ENCODE assay signal across 17 cellular contexts in the genomic region with DNA sequence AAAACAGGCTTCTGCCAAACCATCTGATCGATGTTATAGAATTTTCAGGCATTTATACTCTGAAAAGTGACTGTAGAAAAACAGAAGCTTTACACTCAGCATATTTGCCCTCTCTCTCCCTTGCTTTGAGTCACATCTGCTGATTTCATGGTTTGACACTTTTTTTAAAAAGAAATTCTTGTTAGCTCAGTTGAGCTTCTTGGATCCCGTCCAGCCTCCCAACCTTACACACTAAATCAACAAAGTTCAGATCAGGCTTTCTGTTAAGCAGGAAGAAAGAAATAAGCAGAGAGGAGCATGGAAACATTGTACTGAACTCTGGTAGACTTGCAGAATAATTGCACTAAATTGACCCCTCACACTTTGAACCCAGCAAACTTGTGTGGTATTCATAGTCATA.
DNase-seq lines count a peak whose midpoint lies in the region; ATAC-seq and TF ChIP-seq lines count a peak whose summit lies in the region.
"Had no signal": no experiment of that assay in that cellular context is flagged by ENCODE, and none has a peak within 500 bp of the region (broad histone marks: within the 10 kb centered on the region; RNA-seq: fewer than 3 reads in every experiment).

No MANE protein-coding gene starts in this region.

- no peak for ATAC-seq in HG02970 (IDR thresholded peaks at IDR 0.05; ENCODE audit: low FRiP score, unreplicated experiment)
- ATAC-seq in HG02852 (IDR thresholded peaks at IDR 0.05; ENCODE audit: unreplicated experiment), result no peak
- ATAC-seq: activated CD8-positive, alpha-beta memory T cell treated with anti-CD3 and anti-CD28 coated beads, Interleukin-2, amount 10 ng/mL, durations not matched to agents 7 days and 5 days; gastrocnemius medialis; mucosa of descending colon had no signal

- DNase-seq in H4 (ENCODE audit: low spot score) (peak; percentile 38), NCI-H345 (lab: John Stamatoyannopoulos, UW) (peak; percentile 89), epithelial cell of esophagus (ENCODE audit: low read depth) (peak; percentile 23), renal cortical epithelial cell (ENCODE audit: low read depth) (peak; percentile 43), amniotic stem cell (lab: John Stamatoyannopoulos, UW) (no peak)
- DNase-seq: activated CD8-positive, alpha-beta memory T cell treated with anti-CD3 and anti-CD28 coated beads, Interleukin-2, amount 10 ng/mL, durations not matched to agents 7 days and 5 days; activated naive CD4-positive, alpha-beta T cell; central memory CD4-positive, alpha-beta T cell; endodermal cell; gastrocnemius medialis; Kasumi-1; mucosa of descending colon; ovary; WERI-Rb-1 had no signal

- no peak overlapping the region for H3K4me3 ChIP-seq in epithelial cell of esophagus (ENCODE audit: low read length)
- H3K4me3 ChIP-seq: BLaER1, gastrocnemius medialis, mucosa of descending colon, ovary had no signal

- no peak for TF ChIP-seq CTCF in epithelial cell of esophagus (IDR thresholded peaks at IDR 0.05; ENCODE audit: insufficient read depth, low read depth, low read length, missing control alignments)
